ENCODE assay signal across 20 cellular contexts in genomic region chr22:36147196-36147788, GRCh38. TPM values are rescaled to one million over a fixed set of nuclear protein-coding genes. Genes with fewer than 3 reads are reported as not detected.
DNase-seq lines count a peak whose midpoint lies in the region; ATAC-seq and TF ChIP-seq lines count a peak whose summit lies in the region.
"Had no signal": no experiment of that assay in that cellular context is flagged by ENCODE, and none has a peak within 500 bp of the region (broad histone marks: within the 10 kb centered on the region; RNA-seq: fewer than 3 reads in every experiment).

No MANE protein-coding gene starts in this region.

- H3K9me3 ChIP-seq in heart right ventricle (no peaks in the 10 kb centered on the region), right lobe of liver (no peaks in the 10 kb centered on the region)
- H3K9me3 ChIP-seq: adrenal gland, neutrophil, stomach had no signal

- no peak for TF ChIP-seq CTCF in heart right ventricle (IDR thresholded peaks at IDR 0.05)
- no peak for TF ChIP-seq CTCF in natural killer cell (IDR thresholded peaks at IDR 0.05)
- TF ChIP-seq CTCF in right lobe of liver (IDR thresholded peaks at IDR 0.05) = no peak

- no peaks in the 10 kb centered on the region for H3K9me3 Mint-ChIP-seq in activated naive CD8-positive, alpha-beta T cell treated with anti-CD3 and anti-CD28 coated beads, Interleukin-2, amount 50 U/mL, for 24 hours
- peaks cover 0 to 5% of the 10 kb centered on the region in 2 donors for H3K9me3 Mint-ChIP-seq in natural killer cell

- ATAC-seq in heart right ventricle = no peak
- ATAC-seq in left ventricle myocardium superior = no peak
- no peak for ATAC-seq in activated naive CD8-positive, alpha-beta T cell treated with anti-CD3 and anti-CD28 coated beads, Interleukin-2, amount 50 U/mL, for 24 hours
- ATAC-seq in natural killer cell = no peak
- no peak for ATAC-seq in right lobe of liver
- no peak for ATAC-seq in HG02970 (IDR thresholded peaks at IDR 0.05; ENCODE audit: low FRiP score, unreplicated experiment)
- ATAC-seq: esophagus mucosa had no signal

- H3K4me1 Mint-ChIP-seq in activated naive CD8-positive, alpha-beta T cell treated with anti-CD3 and anti-CD28 coated beads, Interleukin-2, amount 50 U/mL, for 24 hours = peaks cover 38% of the 10 kb centered on the region
- peaks cover 37 to 42% of the 10 kb centered on the region in 2 donors for H3K4me1 Mint-ChIP-seq in natural killer cell

- H3K36me3 Mint-ChIP-seq in activated naive CD8-positive, alpha-beta T cell treated with anti-CD3 and anti-CD28 coated beads, Interleukin-2, amount 50 U/mL, for 24 hours (ENCODE audit: low read depth) = peaks cover 11% of the 10 kb centered on the region
- peaks cover 7% of the 10 kb centered on the region for H3K36me3 Mint-ChIP-seq in natural killer cell

- TF ChIP-seq POLR2A in right lobe of liver (IDR thresholded peaks at IDR 0.05) = no peak

- peak overlapping the region; percentile 28 for H3K27ac Mint-ChIP-seq in activated naive CD8-positive, alpha-beta T cell treated with anti-CD3 and anti-CD28 coated beads, Interleukin-2, amount 50 U/mL, for 24 hours
- peak overlapping the region; percentile 71 to 77 for H3K27ac Mint-ChIP-seq in natural killer cell

- H3K4me3 ChIP-seq in heart right ventricle (no peak overlapping the region), right lobe of liver (no peak overlapping the region)
- H3K4me3 ChIP-seq: adrenal gland, cardiac muscle cell, dorsolateral prefrontal cortex, stomach had no signal

- peak overlapping the region in 6 of 10 donors; percentile 10 to 64 (median 28) for H3K27ac ChIP-seq in heart right ventricle
- no peak overlapping the region for H3K27ac ChIP-seq in right lobe of liver
- H3K27ac ChIP-seq: cardiac muscle cell, dorsolateral prefrontal cortex, neutrophil had no signal

- no peak overlapping the region for H3K4me3 Mint-ChIP-seq in activated naive CD8-positive, alpha-beta T cell treated with anti-CD3 and anti-CD28 coated beads, Interleukin-2, amount 50 U/mL, for 24 hours
- H3K4me3 Mint-ChIP-seq in natural killer cell = no peak overlapping the region

- WGBS in heart right ventricle, 2 donors = 65 to 75% methylated on average over 8 of the region's 8 CpGs
- WGBS in right lobe of liver (ENCODE audit: insufficient coverage, low coverage, low lambda C conversion rate, missing lambda C conversion rate) = 83% methylated on average over 1 of the region's 8 CpGs

- intact Hi-C loops in heart right ventricle (cut with DNase I) (loop anchor here in 6 of 10 donors (2.0 to 10.0 kb wide), 4 partner anchors 34 to 130 kb away; no protein-coding TSS in a partner anchor), left ventricle myocardium superior (cut with micrococcal nuclease) (no loop called here), natural killer cell (cut with micrococcal nuclease) (no loop called here), right lobe of liver (cut with DNase I) (loop anchor here in 1 of 2 donors (5.0 to 10.0 kb wide), 3 partner anchors 35 to 140 kb away; no protein-coding TSS in a partner anchor)

- no peak for DNase-seq in heart right ventricle
- no peak for DNase-seq in left ventricle myocardium superior
- DNase-seq in activated naive CD8-positive, alpha-beta T cell treated with anti-CD3 and anti-CD28 coated beads, Interleukin-2, amount 50 U/mL, for 24 hours = no peak
- DNase-seq in natural killer cell = no peak
- DNase-seq in right lobe of liver = no peak
- no peak for DNase-seq in DMS79 (lab: John Stamatoyannopoulos, UW)
- no peak for DNase-seq in NCI-H1417 treated with DMSO at 0.1 percent for 48 hours (lab: John Stamatoyannopoulos, UW)
- DNase-seq: activated T-cell treated with anti-CD3 and anti-CD28 coated beads, Interleukin-2, amount 50 U/mL, for 48 hours; adrenal gland; DMS53; dorsolateral prefrontal cortex; KBM-7; NCI-H1105; NCI-H2171 treated with DMSO at 0.1 percent for 48 hours; retina; stomach had no signal

- H3K4me1 ChIP-seq in heart right ventricle = peaks cover 9 to 73% (median 56%) of the 10 kb centered on the region in 9 donors
- H3K4me1 ChIP-seq in right lobe of liver = peaks cover 0 to 44% (median 12%) of the 10 kb centered on the region in 4 donors

- no peaks in the 10 kb centered on the region for H3K27me3 Mint-ChIP-seq in activated naive CD8-positive, alpha-beta T cell treated with anti-CD3 and anti-CD28 coated beads, Interleukin-2, amount 50 U/mL, for 24 hours
- no peaks in the 10 kb centered on the region for H3K27me3 Mint-ChIP-seq in natural killer cell (ENCODE audit: low read depth in 2 of 2)

- H3K27me3 ChIP-seq in heart right ventricle = no peaks in the 10 kb centered on the region
- no peaks in the 10 kb centered on the region for H3K27me3 ChIP-seq in right lobe of liver
- H3K27me3 ChIP-seq: adrenal gland, cardiac muscle cell, dorsolateral prefrontal cortex, stomach had no signal

- H3K36me3 ChIP-seq in heart right ventricle (peaks cover 0 to 77% (median 26%) of the 10 kb centered on the region in 9 donors), right lobe of liver (peaks cover 0 to 6% (median 3%) of the 10 kb centered on the region in 4 donors)
- H3K36me3 ChIP-seq: cardiac muscle cell, neutrophil had no signal

RNA-seq across cellular contexts. Expression of gene APOL3, which starts 13.3 kb away (rescaled TPM):
- total RNA-seq in heart right ventricle (10 to 100 TPM; 17.1 to 65.9 (median 24.6) TPM), left ventricle myocardium superior (29.5 TPM), natural killer cell (100 to 1,000 TPM; 105 to 166 (median 111) TPM), right lobe of liver (10 to 100 TPM; 21.7 to 80.5 (median 30.2) TPM)
- polyA plus RNA-seq in heart right ventricle = 10 to 100 TPM; 24.0 to 37.3 TPM
- total RNA-seq: cardiac muscle cell had no signal
- polyA plus RNA-seq: cardiac muscle cell had no signal

RNA-seq across cellular contexts. Expression of gene APOL4, which starts 54.3 kb away (rescaled TPM):
- total RNA-seq in heart right ventricle = 10 to 100 TPM in 2 of 10 donors, 1 to 10 TPM in 7, not detected in 1; 1.6 to 22.6 (median 4.9) TPM
- 1 to 10 TPM; 3.6 to 4.2 TPM for polyA plus RNA-seq in heart right ventricle
- total RNA-seq in left ventricle myocardium superior = 3.8 TPM
- under 1 TPM in 1 of 3 donors, not detected in 2; 0.70 TPM for total RNA-seq in natural killer cell
- 1 to 10 TPM in 4 of 6 experiments, not detected in 2; 1.1 to 1.6 (median 1.4) TPM for total RNA-seq in right lobe of liver
- polyA plus RNA-seq: cardiac muscle cell had no signal

Comparison
In these comparisons a context has a peak if more than half of its experiments do, and no peak if none do; other contexts are left out.
1. intact Hi-C loops: an anchor here in heart right ventricle (2.0 to 10.0 kb wide); none called in left ventricle myocardium superior and natural killer cell.
2. H3K27ac ChIP-seq: peak in heart right ventricle (6 of 10); none in right lobe of liver (0 of 3).